18 cellular contexts compared by ENCODE assay signal in the genomic region with DNA sequence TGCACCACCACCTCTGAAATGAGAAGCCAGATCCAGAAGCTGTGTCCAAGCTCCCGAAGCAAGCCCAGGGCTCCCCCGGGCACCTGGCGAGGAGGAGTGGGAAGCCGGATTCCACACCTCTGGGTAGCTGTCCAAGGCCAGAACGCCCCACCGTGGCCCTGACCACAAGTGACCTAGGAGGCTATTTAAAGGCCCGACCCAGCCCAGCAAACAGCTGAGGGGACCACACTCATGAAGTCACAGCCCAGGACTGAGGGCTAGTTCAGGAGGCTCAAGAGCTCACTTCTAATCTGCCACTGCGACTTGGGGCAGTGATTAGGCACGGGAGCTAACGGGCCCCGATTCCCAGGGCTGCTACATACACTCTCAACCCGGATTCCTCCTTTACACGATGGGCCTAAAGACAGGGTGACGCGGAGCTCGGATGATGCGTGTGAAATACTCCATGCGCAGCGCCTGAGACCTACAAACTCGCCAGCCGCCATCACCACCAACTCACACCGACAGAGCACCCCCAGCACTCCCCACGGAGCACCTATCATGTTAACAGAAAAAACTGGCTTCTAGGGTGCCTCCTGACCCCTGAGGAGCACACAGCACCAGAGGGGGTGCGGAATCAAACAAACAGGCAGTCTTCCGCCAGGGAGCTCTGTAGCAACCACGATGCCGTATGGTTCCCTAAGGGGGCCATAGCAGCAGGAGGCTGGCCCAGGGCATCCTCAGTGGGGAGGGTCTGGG.
DNase-seq lines count a peak whose midpoint lies in the region; ATAC-seq lines count a peak whose summit lies in the region.
"Had no signal": no experiment of that assay in that cellular context is flagged by ENCODE, and none has a peak within 500 bp of the region (broad histone marks: within the 10 kb centered on the region; RNA-seq: fewer than 3 reads in every experiment).

No MANE protein-coding gene starts in this region.

- peak overlapping the region; percentile 60 to 98 (median 85) for H3K27ac Mint-ChIP-seq in CD4-positive, alpha-beta memory T cell
- peak overlapping the region; percentile 47 to 99 (median 63) for H3K27ac Mint-ChIP-seq in IgD-negative memory B cell
- H3K27ac Mint-ChIP-seq in activated naive CD8-positive, alpha-beta T cell treated with anti-CD3 and anti-CD28 coated beads for 36 hours = peak overlapping the region; percentile 18
- H3K27ac Mint-ChIP-seq in naive thymus-derived CD8-positive, alpha-beta T cell = peak overlapping the region; percentile 95 to 99 (median 98)

- H3K27me3 Mint-ChIP-seq in CD4-positive, alpha-beta memory T cell = no peaks in the 10 kb centered on the region
- H3K27me3 Mint-ChIP-seq in IgD-negative memory B cell = no peaks in the 10 kb centered on the region
- H3K27me3 Mint-ChIP-seq in activated naive CD8-positive, alpha-beta T cell treated with anti-CD3 and anti-CD28 coated beads for 36 hours = no peaks in the 10 kb centered on the region
- H3K27me3 Mint-ChIP-seq in naive thymus-derived CD8-positive, alpha-beta T cell = no peaks in the 10 kb centered on the region
- H3K27me3 Mint-ChIP-seq: progenitor cell of endocrine pancreas had no signal

- H3K4me1 ChIP-seq in CD4-positive, alpha-beta memory T cell (ENCODE audit: insufficient read depth, low read length) = peaks cover 85% of the 10 kb centered on the region

- POLR2A ChIA-PET in CD4-positive, alpha-beta memory T cell (lab: Charles Lee; ENCODE audit: partially characterized antibody) = interaction anchor here (2.2 to 23.0 kb wide), 3 partner anchors 10 to 88 kb away, joined by 6 to 491 read pairs (median 8); partner anchors contain the start of gene CCDC88C
- POLR2A ChIA-PET in naive thymus-derived CD8-positive, alpha-beta T cell (lab: Charles Lee) = interaction anchor here (1.2 to 18.4 kb wide), 12 partner anchors 10 to 88 kb away, joined by 4 to 408 read pairs (median 13); partner anchors contain the start of gene CCDC88C

- no peak for ATAC-seq in naive thymus-derived CD8-positive, alpha-beta T cell

- CTCF ChIA-PET in CD4-positive, alpha-beta memory T cell (lab: Charles Lee; ENCODE audit: partially characterized antibody) = interaction anchor here (1.3 to 26.1 kb wide), 3 partner anchors 8 to 92 kb away, joined by 3 to 522 read pairs (median 5); partner anchors contain the start of gene CCDC88C

- H3K9me3 Mint-ChIP-seq in CD4-positive, alpha-beta memory T cell = peaks cover 0 to 2% (median 0%) of the 10 kb centered on the region in 8 donors
- no peaks in the 10 kb centered on the region for H3K9me3 Mint-ChIP-seq in IgD-negative memory B cell
- no peaks in the 10 kb centered on the region for H3K9me3 Mint-ChIP-seq in activated naive CD8-positive, alpha-beta T cell treated with anti-CD3 and anti-CD28 coated beads for 36 hours
- H3K9me3 Mint-ChIP-seq in naive thymus-derived CD8-positive, alpha-beta T cell = no peaks in the 10 kb centered on the region

- H3K9me3 ChIP-seq in CD4-positive, alpha-beta memory T cell (ENCODE audit: control insufficient read depth in 1 of 2, low read length in 2 of 2) = no peaks in the 10 kb centered on the region
- H3K9me3 ChIP-seq: left ventricle myocardium inferior, transverse colon had no signal

- peaks cover 62% of the 10 kb centered on the region for H3K36me3 ChIP-seq in CD4-positive, alpha-beta memory T cell (ENCODE audit: insufficient read depth, low read length)
- H3K36me3 ChIP-seq: left ventricle myocardium inferior, transverse colon had no signal

- no peaks in the 10 kb centered on the region for H3K27me3 ChIP-seq in CD4-positive, alpha-beta memory T cell (ENCODE audit: insufficient read depth, low read length)
- H3K27me3 ChIP-seq: transverse colon had no signal

- H3K36me3 Mint-ChIP-seq in CD4-positive, alpha-beta memory T cell = peaks cover 46 to 91% of the 10 kb centered on the region in 2 donors
- H3K36me3 Mint-ChIP-seq in IgD-negative memory B cell = peaks cover 7% of the 10 kb centered on the region
- peaks cover 46% of the 10 kb centered on the region for H3K36me3 Mint-ChIP-seq in activated naive CD8-positive, alpha-beta T cell treated with anti-CD3 and anti-CD28 coated beads for 36 hours
- H3K36me3 Mint-ChIP-seq in naive thymus-derived CD8-positive, alpha-beta T cell = peaks cover 0 to 62% (median 8%) of the 10 kb centered on the region in 3 donors

- intact Hi-C loops in CD4-positive, alpha-beta memory T cell (cut with micrococcal nuclease) = no loop called here

- peak overlapping the region; percentile 5 for H3K27ac ChIP-seq in CD4-positive, alpha-beta memory T cell (ENCODE audit: low read depth, low read length)
- H3K27ac ChIP-seq: left ventricle myocardium inferior, transverse colon had no signal

- H3K4me3 Mint-ChIP-seq in CD4-positive, alpha-beta memory T cell = no peak overlapping the region
- no peak overlapping the region for H3K4me3 Mint-ChIP-seq in IgD-negative memory B cell
- H3K4me3 Mint-ChIP-seq in activated naive CD8-positive, alpha-beta T cell treated with anti-CD3 and anti-CD28 coated beads for 36 hours = no peak overlapping the region
- H3K4me3 Mint-ChIP-seq in naive thymus-derived CD8-positive, alpha-beta T cell = peak overlapping the region in 8 of 10 donors; percentile 36 to 96 (median 43)

- DNase-seq in CD4-positive, alpha-beta memory T cell = no peak
- DNase-seq in activated naive CD8-positive, alpha-beta T cell treated with anti-CD3 and anti-CD28 coated beads for 36 hours = no peak
- no peak for DNase-seq in naive thymus-derived CD8-positive, alpha-beta T cell
- no peak for DNase-seq in GM19238 (ENCODE audit: insufficient read length, low spot score)
- DNase-seq in NCI-H1694 (lab: John Stamatoyannopoulos, UW) = no peak
- DNase-seq in NCI-H524 treated with DMSO at 0.1 percent for 48 hours (lab: John Stamatoyannopoulos, UW) = no peak
- DNase-seq: activated CD4-positive, alpha-beta T cell treated with anti-CD3 and anti-CD28 coated beads, Interleukin-2, amount 50 U/mL, for 48 hours; AML-193; DMS153; erythroblast; left ventricle myocardium inferior; NCI-H1694 treated with DMSO at 0.1 percent for 48 hours; NCI-H446; SHP77 treated with DMSO at 0.1 percent for 48 hours; T1000; transverse colon had no signal

- H3K4me3 ChIP-seq in CD4-positive, alpha-beta memory T cell (ENCODE audit: low read length in 2 of 2) = no peak overlapping the region
- H3K4me3 ChIP-seq: left ventricle myocardium inferior, transverse colon had no signal

- H3K4me1 Mint-ChIP-seq in CD4-positive, alpha-beta memory T cell = peaks cover 57 to 99% (median 85%) of the 10 kb centered on the region in 4 donors
- H3K4me1 Mint-ChIP-seq in IgD-negative memory B cell = peaks cover 42 to 52% (median 44%) of the 10 kb centered on the region in 3 donors
- H3K4me1 Mint-ChIP-seq in activated naive CD8-positive, alpha-beta T cell treated with anti-CD3 and anti-CD28 coated beads for 36 hours = peaks cover 97% of the 10 kb centered on the region
- peaks cover 84 to 100% (median 99%) of the 10 kb centered on the region in 4 donors for H3K4me1 Mint-ChIP-seq in naive thymus-derived CD8-positive, alpha-beta T cell

Comparison
In these comparisons a context has a peak if more than half of its experiments do, and no peak if none do; other contexts are left out.
1. H3K27ac Mint-ChIP-seq: peak in every context shown above with its lines; median percentile 98 in naive thymus-derived CD8-positive, alpha-beta T cell; 85 in CD4-positive, alpha-beta memory T cell; 63 in IgD-negative memory B cell; 18 in activated naive CD8-positive, alpha-beta T cell treated with anti-CD3 and anti-CD28 coated beads for 36 hours.
2. H3K4me3 Mint-ChIP-seq: peak in naive thymus-derived CD8-positive, alpha-beta T cell (8 of 10); none in CD4-positive, alpha-beta memory T cell (0 of 8), IgD-negative memory B cell (0 of 4) and activated naive CD8-positive, alpha-beta T cell treated with anti-CD3 and anti-CD28 coated beads for 36 hours (single experiment).